ENCODE assay signal across 40 cellular contexts in the genomic region with DNA sequence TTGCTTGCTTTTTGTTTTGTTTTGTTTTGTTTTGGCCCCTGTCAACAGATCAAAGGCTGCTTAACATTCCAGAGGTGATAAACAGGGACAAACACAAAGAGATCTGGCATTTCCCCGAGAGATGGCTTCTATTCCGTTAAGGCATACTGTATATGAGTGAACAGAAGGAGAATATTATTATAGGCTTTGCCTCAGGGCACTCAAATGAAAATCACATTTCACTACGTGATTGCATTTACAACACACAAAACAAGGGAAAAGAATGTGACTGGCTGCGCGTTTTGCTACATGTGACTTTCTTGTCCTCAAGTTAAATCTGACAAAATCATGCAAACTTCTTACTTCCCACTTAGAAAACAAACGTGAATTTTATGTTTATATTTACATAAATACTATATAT.
"Had no signal": no experiment of that assay in that cellular context is flagged by ENCODE, and none has a peak within 500 bp of the region (broad histone marks: within the 10 kb centered on the region; RNA-seq: fewer than 3 reads in every experiment).

No MANE protein-coding gene starts in this region.

- H3K4me1 Mint-ChIP-seq: activated naive CD4-positive, alpha-beta T cell treated with anti-CD3 and anti-CD28 coated beads, Interleukin-2, amount 10 ng/mL, durations not matched to agents 7 days and 5 days; activated naive CD4-positive, alpha-beta T cell treated with anti-CD3 and anti-CD28 coated beads, Interleukin-2, amount 50 U/mL, for 24 hours; activated naive CD8-positive, alpha-beta T cell treated with anti-CD3 and anti-CD28 coated beads for 36 hours; activated naive CD8-positive, alpha-beta T cell treated with anti-CD3 and anti-CD28 coated beads, Interleukin-2, amount 10 ng/mL, durations not matched to agents 7 days and 5 days; activated naive CD8-positive, alpha-beta T cell treated with anti-CD3 and anti-CD28 coated beads, Interleukin-2, amount 50 U/mL, for 24 hours; activated T-helper 17 cell treated with anti-CD3 and anti-CD28 coated beads, Interleukin-2, amount 50 U/mL, for 72 hours; brain; central memory CD8-positive, alpha-beta T cell had no signal

- H3K4me3 ChIP-seq: adrenal gland, ascending aorta, body of pancreas, breast epithelium, cardiac muscle cell had no signal

- H3K27me3 ChIP-seq: adrenal gland, ascending aorta, body of pancreas, brain microvascular endothelial cell, breast epithelium, cardiac muscle cell had no signal

- H3K27ac Mint-ChIP-seq: activated naive CD4-positive, alpha-beta T cell treated with anti-CD3 and anti-CD28 coated beads for 36 hours; activated naive CD4-positive, alpha-beta T cell treated with anti-CD3 and anti-CD28 coated beads, Interleukin-2, amount 10 ng/mL, durations not matched to agents 7 days and 5 days; activated naive CD4-positive, alpha-beta T cell treated with anti-CD3 and anti-CD28 coated beads, Interleukin-2, amount 50 U/mL, for 24 hours; activated naive CD4-positive, alpha-beta T cell treated with anti-CD3 and anti-CD28 coated beads, Interleukin-2, amount 50 U/mL, for 72 hours; activated naive CD8-positive, alpha-beta T cell; activated naive CD8-positive, alpha-beta T cell treated with anti-CD3 and anti-CD28 coated beads for 36 hours; activated naive CD8-positive, alpha-beta T cell treated with anti-CD3 and anti-CD28 coated beads, Interleukin-2, amount 10 ng/mL, durations not matched to agents 7 days and 5 days; activated naive CD8-positive, alpha-beta T cell treated with anti-CD3 and anti-CD28 coated beads, Interleukin-2, amount 50 U/mL, for 24 hours; activated T-cell treated with anti-CD3 and anti-CD28 coated beads, Interleukin-2, amount 50 U/mL, for 24 hours; activated T-cell treated with anti-CD3 and anti-CD28 coated beads, Interleukin-2, amount 50 U/mL, for 72 hours; activated T-helper 1 cell treated with anti-CD3 and anti-CD28 coated beads, Interleukin-12 subunit alpha, Interleukin-12 subunit beta, Interleukin-2, Interleukin-4 antibody, amounts not matched to agents 30 ng/mL and 10 ng/mL and 1 ng/mL, durations not matched to agents 14 hours and 24 hours and 36 hours; activated T-helper 17 cell treated with anti-CD3 and anti-CD28 coated beads, Interleukin-2, amount 50 U/mL, for 72 hours; activated T-helper 2 cell treated with anti-CD3 and anti-CD28 coated beads, Interferon-gamma antibody, Interleukin-2, Interleukin-4, amounts not matched to agents 10 μg/mL and 5 μg/mL and 100 μg/mL, durations not matched to agents 14 hours and 24 hours and 36 hours; brain had no signal

- H3K27ac ChIP-seq: adrenal gland, ascending aorta, body of pancreas, brain microvascular endothelial cell, breast epithelium, cardiac muscle cell had no signal

- DNase-seq: activated effector memory CD4-positive, alpha-beta T cell treated with anti-CD3 and anti-CD28 coated beads, Interleukin-2, amount 50 U/mL, for 16 hours; activated effector memory CD4-positive, alpha-beta T cell treated with Interleukin-2 at 50 U/mL for 16 hours; activated gamma-delta T cell; activated gamma-delta T cell treated with Interleukin-2 at 50 U/mL for 16 hours; activated naive CD4-positive, alpha-beta T cell; activated naive CD4-positive, alpha-beta T cell treated with anti-CD3 and anti-CD28 coated beads for 36 hours; activated naive CD4-positive, alpha-beta T cell treated with anti-CD3 and anti-CD28 coated beads, Interleukin-2, amount 10 ng/mL, durations not matched to agents 7 days and 5 days; activated naive CD4-positive, alpha-beta T cell treated with anti-CD3 and anti-CD28 coated beads, Interleukin-2, amount 50 U/mL, for 16 hours; activated naive CD4-positive, alpha-beta T cell treated with Interleukin-2 at 50 U/mL for 16 hours; activated naive CD8-positive, alpha-beta T cell treated with anti-CD3 and anti-CD28 coated beads for 36 hours; activated naive CD8-positive, alpha-beta T cell treated with anti-CD3 and anti-CD28 coated beads, Interleukin-2, amount 10 ng/mL, durations not matched to agents 7 days and 5 days; activated naive CD8-positive, alpha-beta T cell treated with anti-CD3 and anti-CD28 coated beads, Interleukin-2, amount 50 U/mL, for 24 hours; activated T-cell treated with anti-CD3 and anti-CD28 coated beads, Interleukin-2, amount 50 U/mL, for 1 hour; activated T-cell treated with anti-CD3 and anti-CD28 coated beads, Interleukin-2, amount 50 U/mL, for 24 hours; activated T-cell treated with anti-CD3 and anti-CD28 coated beads, Interleukin-2, amount 50 U/mL, for 4 hours; activated T-cell treated with anti-CD3 and anti-CD28 coated beads, Interleukin-2, amount 50 U/mL, for 48 hours; activated T-cell treated with anti-CD3 and anti-CD28 coated beads, Interleukin-2, amount 50 U/mL, for 72 hours; adrenal gland; amniotic stem cell; amygdala; anterior cingulate cortex; aorta; body of pancreas; brain microvascular endothelial cell; caudate nucleus; central memory CD4-positive, alpha-beta T cell; cerebellar nuclear complex had no signal

- H3K9me3 ChIP-seq: adrenal gland, ascending aorta, body of pancreas had no signal

- H3K4me3 Mint-ChIP-seq: activated naive CD4-positive, alpha-beta T cell treated with anti-CD3 and anti-CD28 coated beads for 36 hours; activated naive CD4-positive, alpha-beta T cell treated with anti-CD3 and anti-CD28 coated beads, Interleukin-2, amount 10 ng/mL, durations not matched to agents 7 days and 5 days; activated naive CD4-positive, alpha-beta T cell treated with anti-CD3 and anti-CD28 coated beads, Interleukin-2, amount 50 U/mL, for 24 hours; activated naive CD8-positive, alpha-beta T cell; activated naive CD8-positive, alpha-beta T cell treated with anti-CD3 and anti-CD28 coated beads for 36 hours; activated naive CD8-positive, alpha-beta T cell treated with anti-CD3 and anti-CD28 coated beads, Interleukin-2, amount 10 ng/mL, durations not matched to agents 7 days and 5 days; activated naive CD8-positive, alpha-beta T cell treated with anti-CD3 and anti-CD28 coated beads, Interleukin-2, amount 50 U/mL, for 24 hours; activated T-cell treated with anti-CD3 and anti-CD28 coated beads, Interleukin-2, amount 50 U/mL, for 24 hours; activated T-cell treated with anti-CD3 and anti-CD28 coated beads, Interleukin-2, amount 50 U/mL, for 4 hours; activated T-cell treated with anti-CD3 and anti-CD28 coated beads, Interleukin-2, amount 50 U/mL, for 72 hours; activated T-helper 1 cell treated with anti-CD3 and anti-CD28 coated beads, Interleukin-12 subunit alpha, Interleukin-12 subunit beta, Interleukin-2, Interleukin-4 antibody, amounts not matched to agents 30 ng/mL and 10 ng/mL and 1 ng/mL, durations not matched to agents 14 hours and 24 hours and 36 hours; activated T-helper 17 cell treated with anti-CD3 and anti-CD28 coated beads, Interleukin-2, amount 50 U/mL, for 72 hours; brain; central memory CD8-positive, alpha-beta T cell had no signal

- H3K27me3 Mint-ChIP-seq: activated naive CD4-positive, alpha-beta T cell treated with anti-CD3 and anti-CD28 coated beads, Interleukin-2, amount 10 ng/mL, durations not matched to agents 7 days and 5 days; activated naive CD4-positive, alpha-beta T cell treated with anti-CD3 and anti-CD28 coated beads, Interleukin-2, amount 50 U/mL, for 24 hours; activated naive CD8-positive, alpha-beta T cell; activated naive CD8-positive, alpha-beta T cell treated with anti-CD3 and anti-CD28 coated beads for 36 hours; activated naive CD8-positive, alpha-beta T cell treated with anti-CD3 and anti-CD28 coated beads, Interleukin-2, amount 10 ng/mL, durations not matched to agents 7 days and 5 days; activated naive CD8-positive, alpha-beta T cell treated with anti-CD3 and anti-CD28 coated beads, Interleukin-2, amount 50 U/mL, for 24 hours; activated T-cell treated with anti-CD3 and anti-CD28 coated beads, Interleukin-2, amount 50 U/mL, for 24 hours; activated T-helper 17 cell treated with anti-CD3 and anti-CD28 coated beads, Interleukin-2, amount 50 U/mL, for 72 hours; central memory CD8-positive, alpha-beta T cell had no signal

- H3K36me3 Mint-ChIP-seq: activated naive CD4-positive, alpha-beta T cell treated with anti-CD3 and anti-CD28 coated beads, Interleukin-2, amount 10 ng/mL, durations not matched to agents 7 days and 5 days; activated naive CD4-positive, alpha-beta T cell treated with anti-CD3 and anti-CD28 coated beads, Interleukin-2, amount 50 U/mL, for 24 hours; activated naive CD4-positive, alpha-beta T cell treated with anti-CD3 and anti-CD28 coated beads, Interleukin-2, amount 50 U/mL, for 72 hours; activated naive CD8-positive, alpha-beta T cell; activated naive CD8-positive, alpha-beta T cell treated with anti-CD3 and anti-CD28 coated beads for 36 hours; activated naive CD8-positive, alpha-beta T cell treated with anti-CD3 and anti-CD28 coated beads, Interleukin-2, amount 10 ng/mL, durations not matched to agents 7 days and 5 days; brain had no signal

- FAIRE-seq: astrocyte, bronchial epithelial cell had no signal

- H3K36me3 ChIP-seq: adrenal gland, ascending aorta, brain microvascular endothelial cell, breast epithelium, cardiac muscle cell had no signal

- H3K9me3 Mint-ChIP-seq: activated naive CD4-positive, alpha-beta T cell treated with anti-CD3 and anti-CD28 coated beads, Interleukin-2, amount 50 U/mL, for 24 hours; activated naive CD8-positive, alpha-beta T cell treated with anti-CD3 and anti-CD28 coated beads for 36 hours had no signal

- H3K4me1 ChIP-seq: adrenal gland, ascending aorta, body of pancreas, breast epithelium had no signal
